In the genomic region with DNA sequence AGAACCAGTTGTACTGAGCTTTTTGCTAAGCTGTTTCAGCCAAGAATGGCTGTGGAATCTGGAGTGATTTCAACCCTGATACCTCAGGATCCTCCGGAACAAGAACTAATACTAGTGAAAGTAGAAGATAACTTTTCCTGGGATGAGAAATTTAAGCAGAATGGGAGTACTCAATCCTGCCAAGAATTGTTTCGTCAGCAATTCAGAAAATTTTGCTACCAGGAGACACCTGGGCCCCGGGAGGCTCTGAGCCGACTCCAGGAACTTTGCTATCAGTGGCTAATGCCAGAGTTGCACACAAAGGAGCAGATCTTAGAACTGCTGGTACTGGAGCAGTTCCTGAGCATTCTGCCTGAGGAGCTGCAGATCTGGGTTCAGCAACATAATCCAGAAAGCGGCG, we compare ENCODE assay signal across 1 cellular context.
TF ChIP-seq lines count a peak whose summit lies in the region.

No MANE protein-coding gene starts in this region.

TF ChIP-seq in endothelial cell of umbilical vein, 7 proteins besides CTCF, POLR2A, EP300 and RAD21 (continued from another document):
- no peak for TF ChIP-seq JUN (IDR thresholded peaks at IDR 0.05; ENCODE audit: borderline replicate concordance, insufficient read depth, insufficient read length, low read depth)
